ENCODE assay signal across 15 cellular contexts in the genomic region with DNA sequence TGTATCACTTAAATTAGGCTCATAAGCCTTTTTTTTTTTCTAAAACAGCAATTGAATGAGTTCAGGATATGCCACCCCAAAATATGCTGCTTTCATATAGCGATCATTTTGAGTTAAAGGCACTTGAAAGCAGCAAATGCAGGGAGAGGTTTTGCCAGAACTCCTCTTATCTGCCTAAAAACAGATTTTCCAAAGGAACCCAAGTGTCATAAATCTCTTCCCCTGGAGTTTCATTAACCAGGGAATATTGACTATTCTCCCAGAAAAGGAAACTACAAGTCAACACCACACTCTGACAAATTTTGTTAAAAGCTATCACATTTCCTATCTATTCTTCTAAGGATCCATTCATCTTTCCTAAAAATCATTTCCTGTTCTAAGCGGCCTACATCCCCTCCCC. TPM values are rescaled to one million over a fixed set of nuclear protein-coding genes. Genes with fewer than 3 reads are reported as not detected.
DNase-seq lines count a peak whose midpoint lies in the region; ATAC-seq, FAIRE-seq and TF ChIP-seq lines count a peak whose summit lies in the region.
"Had no signal": no experiment of that assay in that cellular context is flagged by ENCODE, and none has a peak within 500 bp of the region (broad histone marks: within the 10 kb centered on the region; RNA-seq: fewer than 3 reads in every experiment).

No MANE protein-coding gene starts in this region.

- no peak overlapping the region for H3K4me3 ChIP-seq in CD8-positive, alpha-beta memory T cell (ENCODE audit: low read length)
- H3K4me3 ChIP-seq in astrocyte (ENCODE audit: insufficient read depth, low read depth, low read length) (no peak overlapping the region), osteoblast (ENCODE audit: insufficient read depth, low read length) (no peak overlapping the region), HAP-1 (no peak overlapping the region)

- no peaks in the 10 kb centered on the region for H3K27me3 ChIP-seq in CD8-positive, alpha-beta memory T cell (ENCODE audit: insufficient read depth, low read length, poor library complexity, severe bottlenecking)
- H3K27me3 ChIP-seq in astrocyte (ENCODE audit: insufficient read depth, low read length) (no peaks in the 10 kb centered on the region), osteoblast (ENCODE audit: insufficient read depth, low read length) (no peaks in the 10 kb centered on the region), HAP-1 (ENCODE audit: low read depth) (no peaks in the 10 kb centered on the region)

- CTCF ChIA-PET in CD8-positive, alpha-beta memory T cell (lab: Charles Lee): no interaction called here

- no peaks in the 10 kb centered on the region for H3K9me3 Mint-ChIP-seq in CD8-positive, alpha-beta memory T cell
- H3K9me3 Mint-ChIP-seq in astrocyte (ENCODE audit: unreplicated experiment): no peaks in the 10 kb centered on the region

- peak overlapping the region in 5 of 7 donors; percentile 30 to 57 (median 34) for H3K4me3 Mint-ChIP-seq in CD8-positive, alpha-beta memory T cell
- peak overlapping the region; percentile 46 for H3K4me3 Mint-ChIP-seq in astrocyte (ENCODE audit: unreplicated experiment)

- in situ Hi-C loops in HAP-1 (cut with MboI; ENCODE audit: low sequenced_read_pairs): no loop called here

- no peak overlapping the region for H2AFZ ChIP-seq in astrocyte (ENCODE audit: low read depth, low read length)
- no peak overlapping the region for H2AFZ ChIP-seq in osteoblast (ENCODE audit: low read length)

- no peak for TF ChIP-seq CTCF in astrocyte (IDR thresholded peaks at IDR 0.05; ENCODE audit: insufficient read depth, low read depth, low read length)
- TF ChIP-seq CTCF in osteoblast (IDR thresholded peaks at IDR 0.05; ENCODE audit: extremely low read depth, low read depth, low read length): no peak

- no peaks in the 10 kb centered on the region for H3K9me3 ChIP-seq in CD8-positive, alpha-beta memory T cell (ENCODE audit: low read length)
- H3K9me3 ChIP-seq in astrocyte (ENCODE audit: insufficient read depth, low read depth, low read length): no peaks in the 10 kb centered on the region
- no peaks in the 10 kb centered on the region for H3K9me3 ChIP-seq in osteoblast (ENCODE audit: low read depth, low read length)
- H3K9me3 ChIP-seq in HAP-1: 0 out of 2 replicates have a peak, but pooled peaks cover 2% of the 10 kb centered on the region

- no peak overlapping the region for H3K9ac ChIP-seq in astrocyte (ENCODE audit: low read length)

- ATAC-seq in HG03025 (IDR thresholded peaks at IDR 0.05; ENCODE audit: low FRiP score, unreplicated experiment) (no peak), GM18861 (IDR thresholded peaks at IDR 0.05; ENCODE audit: unreplicated experiment) (no peak)

- H3K27me3 Mint-ChIP-seq in CD8-positive, alpha-beta memory T cell: peaks cover 0 to 3% of the 10 kb centered on the region in 2 donors
- H3K27me3 Mint-ChIP-seq in astrocyte (ENCODE audit: low read depth, unreplicated experiment): no peaks in the 10 kb centered on the region

- H3K4me1 ChIP-seq in CD8-positive, alpha-beta memory T cell (ENCODE audit: insufficient read depth, low read length): no peaks in the 10 kb centered on the region
- H3K4me1 ChIP-seq in astrocyte (ENCODE audit: insufficient read depth, low read length) (no peaks in the 10 kb centered on the region), osteoblast (ENCODE audit: insufficient read depth, low read length) (peaks cover 5% of the 10 kb centered on the region), HAP-1 (peaks cover 19% of the 10 kb centered on the region)

- H3K4me2 ChIP-seq in astrocyte (ENCODE audit: low read length) (no peak overlapping the region), osteoblast (ENCODE audit: insufficient read depth, low read length) (no peak overlapping the region)

- H3K79me2 ChIP-seq in astrocyte (ENCODE audit: insufficient read depth, low read length) (no peaks in the 10 kb centered on the region), osteoblast (ENCODE audit: insufficient read depth, low read length) (no peaks in the 10 kb centered on the region)

- H3K27ac Mint-ChIP-seq in CD8-positive, alpha-beta memory T cell: peak overlapping the region in 4 of 8 donors; percentile 8 to 70 (median 46)
- H3K27ac Mint-ChIP-seq in astrocyte (ENCODE audit: unreplicated experiment): no peak overlapping the region

- no peak overlapping the region for H3K27ac ChIP-seq in CD8-positive, alpha-beta memory T cell (ENCODE audit: low read depth, low read length)
- H3K27ac ChIP-seq in astrocyte (ENCODE audit: low read depth, low read length) (no peak overlapping the region), osteoblast (ENCODE audit: low read depth, low read length) (no peak overlapping the region)

- H3K36me3 ChIP-seq in CD8-positive, alpha-beta memory T cell (ENCODE audit: insufficient read depth, low read length): no peaks in the 10 kb centered on the region
- H3K36me3 ChIP-seq in astrocyte (ENCODE audit: insufficient read depth, low read length) (no peaks in the 10 kb centered on the region), osteoblast (ENCODE audit: insufficient read depth, low read length) (no peaks in the 10 kb centered on the region), HAP-1 (replicated peaks) (no peaks in the 10 kb centered on the region)

- POLR2A ChIA-PET in CD8-positive, alpha-beta memory T cell (lab: Charles Lee): no interaction called here

- H4K20me1 ChIP-seq in astrocyte (ENCODE audit: insufficient read depth, low read length) (no peaks in the 10 kb centered on the region), osteoblast (ENCODE audit: insufficient read depth, low read length) (no peaks in the 10 kb centered on the region)

- peaks cover 7 to 13% (median 9%) of the 10 kb centered on the region in 3 donors for H3K4me1 Mint-ChIP-seq in CD8-positive, alpha-beta memory T cell
- peaks cover 2% of the 10 kb centered on the region for H3K4me1 Mint-ChIP-seq in astrocyte (ENCODE audit: low read depth, unreplicated experiment)

- H3K36me3 Mint-ChIP-seq in CD8-positive, alpha-beta memory T cell: peaks cover 0 to 1% (median 0%) of the 10 kb centered on the region in 3 donors
- no peaks in the 10 kb centered on the region for H3K36me3 Mint-ChIP-seq in astrocyte (ENCODE audit: low read depth, unreplicated experiment)

- DNase-seq in CD8-positive, alpha-beta memory T cell: no peak
- DNase-seq in astrocyte (ENCODE audit: low read depth) (no peak), lung microvascular endothelial cell (ENCODE audit: low read depth in 2 of 2) (peak; percentile 16 to 62), osteoblast (ENCODE audit: insufficient read length, low spot score, missing footprints) (peak; percentile 57), HAP-1 (ENCODE audit: low spot score in 2 of 2) (no peak)
- DNase-seq: DND-41, GF-D8, KBM-7, NCI-H1436 treated with DMSO at 0.1 percent for 48 hours, NCI-H2029 treated with DMSO at 0.1 percent for 48 hours, NCI-H446 treated with DMSO at 0.1 percent for 48 hours had no signal

- no peak for FAIRE-seq in astrocyte (lab: Jason Lieb, UNC)
- FAIRE-seq: GM12891, GM18507 had no signal

RNA-seq across cellular contexts. Expression of a gene that starts 11.3 kb away (rescaled TPM):
- total RNA-seq in CD8-positive, alpha-beta memory T cell: under 1 TPM; 0.53 to 0.85 TPM
- polyA plus RNA-seq in CD8-positive, alpha-beta memory T cell: not detected
- 2.8 and 3.2 TPM in 2 replicates for total RNA-seq in astrocyte
- 0.99 and 1.7 TPM in 2 replicates for total RNA-seq in lung microvascular endothelial cell
- total RNA-seq in osteoblast: 2.9 and 5.1 TPM in 2 replicates

Comparison
In these comparisons a context has a peak if more than half of its experiments do, and no peak if none do; other contexts are left out.
1. DNase-seq: peak in lung microvascular endothelial cell (2 of 2) and osteoblast (single experiment); none in CD8-positive, alpha-beta memory T cell (0 of 5), astrocyte (single experiment) and HAP-1 (0 of 2).